In the genomic region with DNA sequence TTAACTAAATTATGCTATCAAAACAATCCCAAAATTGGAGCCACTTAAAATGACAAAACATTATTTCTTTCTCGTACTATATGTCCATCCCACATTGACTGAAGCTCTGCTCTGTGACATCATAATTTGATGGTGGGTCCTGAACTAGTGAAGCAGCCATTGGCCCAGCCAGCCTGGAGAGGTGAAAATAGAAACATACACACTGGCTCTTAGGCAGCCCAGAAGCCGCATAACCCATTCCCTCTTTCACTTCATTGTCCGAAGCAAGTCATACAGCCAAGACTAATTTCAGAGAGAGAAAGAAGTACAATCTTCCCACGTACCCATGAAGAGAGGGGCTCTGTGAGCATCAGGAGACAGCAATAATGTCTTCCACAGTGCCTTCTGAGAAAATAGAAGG, we compare ENCODE assay signal across 20 cellular contexts.
"Had no signal": no experiment of that assay in that cellular context is flagged by ENCODE, and none has a peak within 500 bp of the region (broad histone marks: within the 10 kb centered on the region; RNA-seq: fewer than 3 reads in every experiment).

No MANE protein-coding gene starts in this region.

- H3K36me3 Mint-ChIP-seq: memory B cell; natural killer cell; stimulated activated effector memory CD8-positive, alpha-beta T cell treated with anti-CD3 and anti-CD28 coated beads, Interleukin-12 subunit alpha, Interleukin-12 subunit beta, amount 100 ng/mL, for 72 hours; T-cell had no signal

- H3K4me3 ChIP-seq: body of pancreas, colonic mucosa, sigmoid colon, thoracic aorta had no signal

- ATAC-seq: activated CD8-positive, alpha-beta T cell treated with anti-CD3 and anti-CD28 coated beads for 36 hours; body of pancreas; natural killer cell; SK-N-SH treated with all-trans-retinoic acid at 6 μM for 48 hours; stimulated activated effector memory CD8-positive, alpha-beta T cell treated with anti-CD3 and anti-CD28 coated beads, Interleukin-12 subunit alpha, Interleukin-12 subunit beta, amount 100 ng/mL, for 72 hours; T-cell had no signal

- H3K4me3 Mint-ChIP-seq: activated CD4-positive, alpha-beta T cell treated with anti-CD3 and anti-CD28 coated beads, Interleukin-2, amount 10 ng/mL, durations not matched to agents 24 days and 14 days; activated CD8-positive, alpha-beta T cell treated with anti-CD3 and anti-CD28 coated beads for 36 hours; activated naive CD4-positive, alpha-beta T cell treated with anti-CD3 and anti-CD28 coated beads for 36 hours; activated T-cell treated with anti-CD3 and anti-CD28 coated beads, Interleukin-2, amount 50 U/mL, for 24 hours; central memory CD8-positive, alpha-beta T cell; endodermal cell; memory B cell; natural killer cell; stimulated activated effector memory CD8-positive, alpha-beta T cell treated with anti-CD3 and anti-CD28 coated beads, Interleukin-12 subunit alpha, Interleukin-12 subunit beta, amount 100 ng/mL, for 72 hours; T-cell had no signal

- H3K4me1 Mint-ChIP-seq: activated CD4-positive, alpha-beta T cell treated with anti-CD3 and anti-CD28 coated beads, Interleukin-2, amount 10 ng/mL, durations not matched to agents 24 days and 14 days; central memory CD8-positive, alpha-beta T cell; memory B cell; natural killer cell; stimulated activated effector memory CD8-positive, alpha-beta T cell treated with anti-CD3 and anti-CD28 coated beads, Interleukin-12 subunit alpha, Interleukin-12 subunit beta, amount 100 ng/mL, for 72 hours; T-cell had no signal

- H3K27ac Mint-ChIP-seq: activated CD4-positive, alpha-beta T cell treated with anti-CD3 and anti-CD28 coated beads, Interleukin-2, amount 10 ng/mL, durations not matched to agents 24 days and 14 days; activated CD8-positive, alpha-beta T cell treated with anti-CD3 and anti-CD28 coated beads for 36 hours; activated naive CD4-positive, alpha-beta T cell treated with anti-CD3 and anti-CD28 coated beads for 36 hours; activated T-cell treated with anti-CD3 and anti-CD28 coated beads, Interleukin-2, amount 50 U/mL, for 24 hours; activated T-helper 2 cell treated with anti-CD3 and anti-CD28 coated beads, Interferon-gamma antibody, Interleukin-2, Interleukin-4, amounts not matched to agents 10 μg/mL and 5 μg/mL and 100 μg/mL, durations not matched to agents 14 hours and 24 hours and 36 hours; endodermal cell; memory B cell; natural killer cell; stimulated activated effector memory CD8-positive, alpha-beta T cell treated with anti-CD3 and anti-CD28 coated beads, Interleukin-12 subunit alpha, Interleukin-12 subunit beta, amount 100 ng/mL, for 72 hours; T-cell had no signal

- H3K27me3 Mint-ChIP-seq: activated CD4-positive, alpha-beta T cell treated with anti-CD3 and anti-CD28 coated beads, Interleukin-2, amount 10 ng/mL, durations not matched to agents 24 days and 14 days; activated CD8-positive, alpha-beta T cell treated with anti-CD3 and anti-CD28 coated beads for 36 hours; activated T-cell treated with anti-CD3 and anti-CD28 coated beads, Interleukin-2, amount 50 U/mL, for 24 hours; central memory CD8-positive, alpha-beta T cell; memory B cell; T-cell had no signal

- H3K9me3 Mint-ChIP-seq: activated CD4-positive, alpha-beta T cell treated with anti-CD3 and anti-CD28 coated beads, Interleukin-2, amount 10 ng/mL, durations not matched to agents 24 days and 14 days; activated CD8-positive, alpha-beta T cell treated with anti-CD3 and anti-CD28 coated beads for 36 hours; activated naive CD4-positive, alpha-beta T cell treated with anti-CD3 and anti-CD28 coated beads for 36 hours; activated T-cell treated with anti-CD3 and anti-CD28 coated beads, Interleukin-2, amount 50 U/mL, for 24 hours; endodermal cell; memory B cell; stimulated activated effector memory CD8-positive, alpha-beta T cell treated with anti-CD3 and anti-CD28 coated beads, Interleukin-12 subunit alpha, Interleukin-12 subunit beta, amount 100 ng/mL, for 72 hours had no signal

- H3K36me3 ChIP-seq: colonic mucosa, sigmoid colon, thoracic aorta had no signal

- H3K4me1 ChIP-seq: body of pancreas, colonic mucosa had no signal

- H3K27ac ChIP-seq: body of pancreas, colonic mucosa, sigmoid colon, thoracic aorta had no signal

- H3K9me3 ChIP-seq: body of pancreas, colonic mucosa, sigmoid colon, thoracic aorta had no signal

- DNase-seq: activated CD4-positive, alpha-beta T cell treated with anti-CD3 and anti-CD28 coated beads, Interleukin-2, amount 10 ng/mL, durations not matched to agents 24 days and 14 days; activated CD4-positive, CD25-positive, alpha-beta regulatory T cell; activated CD8-positive, alpha-beta T cell treated with anti-CD3 and anti-CD28 coated beads for 36 hours; activated naive CD4-positive, alpha-beta T cell treated with anti-CD3 and anti-CD28 coated beads for 36 hours; activated T-cell treated with anti-CD3 and anti-CD28 coated beads, Interleukin-2, amount 50 U/mL, for 24 hours; body of pancreas; colonic mucosa; endodermal cell; erythroblast; natural killer cell; sigmoid colon; stimulated activated CD4-positive, alpha-beta T cell treated with anti-CD3 and anti-CD28 coated beads, Interleukin-4, amount 100 ng/mL, for 24 hours; T-cell; T-helper 9 cell had no signal

- H3K27me3 ChIP-seq: body of pancreas, colonic mucosa, sigmoid colon had no signal
